12 cellular contexts compared by ENCODE assay signal in the genomic region with DNA sequence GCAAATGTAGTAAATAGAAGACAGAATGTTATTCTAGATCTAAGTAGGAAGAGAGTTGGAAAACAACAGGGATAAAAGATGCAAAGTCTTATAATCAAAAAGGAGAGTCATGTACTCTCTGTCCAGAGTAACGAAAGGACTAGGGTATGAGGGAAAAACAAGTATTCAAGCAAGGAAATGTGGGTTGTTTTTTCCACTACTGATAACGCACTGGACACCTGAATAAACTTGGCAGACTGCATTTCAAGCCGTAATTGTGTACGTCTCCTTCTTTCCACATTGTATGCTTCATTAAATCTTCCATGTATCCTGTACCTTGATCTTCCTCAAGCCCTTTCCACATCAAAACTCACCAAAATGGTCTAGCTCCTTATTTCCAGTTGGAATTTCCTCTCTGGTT.
DNase-seq lines count a peak whose midpoint lies in the region; ATAC-seq and TF ChIP-seq lines count a peak whose summit lies in the region.
"Had no signal": no experiment of that assay in that cellular context is flagged by ENCODE, and none has a peak within 500 bp of the region (broad histone marks: within the 10 kb centered on the region; RNA-seq: fewer than 3 reads in every experiment).

No MANE protein-coding gene starts in this region.

- H3K9me2 ChIP-seq in PC-9 (ENCODE audit: insufficient read depth) = no peaks in the 10 kb centered on the region

- H3K27me3 Mint-ChIP-seq in activated naive CD8-positive, alpha-beta T cell treated with anti-CD3 and anti-CD28 coated beads, Interleukin-2, amount 50 U/mL, for 24 hours = no peaks in the 10 kb centered on the region
- no peaks in the 10 kb centered on the region for H3K27me3 Mint-ChIP-seq in activated naive CD8-positive, alpha-beta T cell treated with anti-CD3 and anti-CD28 coated beads for 36 hours
- no peaks in the 10 kb centered on the region for H3K27me3 Mint-ChIP-seq in WTC11 (ENCODE audit: low read depth)

- no peaks in the 10 kb centered on the region for H3F3A ChIP-seq in PC-9 (ENCODE audit: insufficient read depth, low read depth)

- no peak for ATAC-seq in activated naive CD8-positive, alpha-beta T cell treated with anti-CD3 and anti-CD28 coated beads, Interleukin-2, amount 50 U/mL, for 24 hours
- ATAC-seq in WTC11 = no peak
- ATAC-seq: CD8-positive, alpha-beta T cell had no signal

- H3K36me3 Mint-ChIP-seq in activated naive CD8-positive, alpha-beta T cell treated with anti-CD3 and anti-CD28 coated beads, Interleukin-2, amount 50 U/mL, for 24 hours (ENCODE audit: low read depth) = peaks cover 17% of the 10 kb centered on the region
- peaks cover 22% of the 10 kb centered on the region for H3K36me3 Mint-ChIP-seq in activated naive CD8-positive, alpha-beta T cell treated with anti-CD3 and anti-CD28 coated beads for 36 hours
- peaks cover 12% of the 10 kb centered on the region for H3K36me3 Mint-ChIP-seq in WTC11

- peak overlapping the region; percentile 52 for H3K27ac Mint-ChIP-seq in activated naive CD8-positive, alpha-beta T cell treated with anti-CD3 and anti-CD28 coated beads, Interleukin-2, amount 50 U/mL, for 24 hours
- no peak overlapping the region for H3K27ac Mint-ChIP-seq in activated naive CD8-positive, alpha-beta T cell treated with anti-CD3 and anti-CD28 coated beads for 36 hours
- H3K27ac Mint-ChIP-seq in WTC11 = peak overlapping the region; percentile 49; the same call in 1 of the 2 replicates
- H3K27ac Mint-ChIP-seq: CD8-positive, alpha-beta T cell had no signal

- H3K36me3 ChIP-seq in skeletal muscle tissue (ENCODE audit: control insufficient read depth in 3 of 3, insufficient read depth in 3 of 3, low read length in 3 of 3) (no peaks in the 10 kb centered on the region), PC-9 (ENCODE audit: low read depth) (no peaks in the 10 kb centered on the region)

- H3K79me2 ChIP-seq in PC-9 (ENCODE audit: low read depth) = no peaks in the 10 kb centered on the region

- no peak overlapping the region for H3K9ac ChIP-seq in skeletal muscle tissue (ENCODE audit: low read depth in 1 of 3, low read length in 3 of 3)

- no peak overlapping the region for H3K4me3 Mint-ChIP-seq in activated naive CD8-positive, alpha-beta T cell treated with anti-CD3 and anti-CD28 coated beads, Interleukin-2, amount 50 U/mL, for 24 hours
- no peak overlapping the region for H3K4me3 Mint-ChIP-seq in activated naive CD8-positive, alpha-beta T cell treated with anti-CD3 and anti-CD28 coated beads for 36 hours
- H3K4me3 Mint-ChIP-seq in WTC11 = no peak overlapping the region
- H3K4me3 Mint-ChIP-seq: CD8-positive, alpha-beta T cell had no signal

- H3K4me1 Mint-ChIP-seq in activated naive CD8-positive, alpha-beta T cell treated with anti-CD3 and anti-CD28 coated beads, Interleukin-2, amount 50 U/mL, for 24 hours = peaks cover 11% of the 10 kb centered on the region
- H3K4me1 Mint-ChIP-seq in activated naive CD8-positive, alpha-beta T cell treated with anti-CD3 and anti-CD28 coated beads for 36 hours = peaks cover 4% of the 10 kb centered on the region
- H3K4me1 Mint-ChIP-seq in WTC11 = peaks cover 6% of the 10 kb centered on the region; the same call in 1 of the 2 replicates

- H3K27me3 ChIP-seq in skeletal muscle tissue (ENCODE audit: control insufficient read depth in 3 of 3, insufficient read depth in 3 of 3, low read length in 3 of 3) (no peaks in the 10 kb centered on the region), PC-9 (ENCODE audit: insufficient read depth, low read depth) (no peaks in the 10 kb centered on the region)

- peaks cover 0 to 2% (median 0%) of the 10 kb centered on the region in 3 donors for H3K9me3 ChIP-seq in skeletal muscle tissue (ENCODE audit: control insufficient read depth in 3 of 3, low read length in 3 of 3)
- no peaks in the 10 kb centered on the region for H3K9me3 ChIP-seq in PC-9 (ENCODE audit: insufficient read depth, low read depth)

- H3K27ac ChIP-seq in epithelial cell of prostate (peak overlapping the region; percentile 79), skeletal muscle tissue (ENCODE audit: low read depth, low read length) (peak overlapping the region; percentile 67), PC-9 (no peak overlapping the region)

- DNase-seq in activated naive CD8-positive, alpha-beta T cell treated with anti-CD3 and anti-CD28 coated beads, Interleukin-2, amount 50 U/mL, for 24 hours = no peak
- DNase-seq in activated naive CD8-positive, alpha-beta T cell treated with anti-CD3 and anti-CD28 coated beads for 36 hours = no peak
- DNase-seq in WTC11 (ENCODE audit: low spot score) = no peak
- no peak for DNase-seq in epithelial cell of prostate (ENCODE audit: low read depth, low spot score)
- DNase-seq in PC-9 = no peak
- DNase-seq in AG08396 (ENCODE audit: low spot score) = no peak
- DNase-seq in GM19238 (ENCODE audit: insufficient read length, low spot score) = no peak
- DNase-seq: CD8-positive, alpha-beta T cell; NCI-H2029; NCI-H510A; SIG-M5 had no signal

- POLR2A ChIA-PET in WTC11 (lab: Charles Lee) (no interaction called here), PC-9 (lab: Charles Lee; ENCODE audit: unreplicated experiment) (no interaction called here)

- H2AFZ ChIP-seq in PC-9 = no peak overlapping the region

- intact Hi-C loops in PC-9 (cut with micrococcal nuclease; ENCODE audit: unreplicated experiment) = no loop called here

- H3K4me1 ChIP-seq in skeletal muscle tissue (ENCODE audit: control insufficient read depth in 3 of 3, insufficient read depth in 3 of 3, low read length in 3 of 3) (peaks cover 2 to 5% (median 4%) of the 10 kb centered on the region in 3 donors), PC-9 (replicated peaks; ENCODE audit: insufficient read depth) (no peaks in the 10 kb centered on the region)

- no TSS peak for BruUV-seq in PC-9 (replicated peaks; lab: Mats Ljungman, UMichigan)

- H3K4me3 ChIP-seq in skeletal muscle tissue (ENCODE audit: low read length in 3 of 3) = peak overlapping the region in 1 of 3 donors; percentile 19
- H3K4me3 ChIP-seq in PC-9 = no peak overlapping the region

- peaks cover 9% of the 10 kb centered on the region for H3K9me3 Mint-ChIP-seq in activated naive CD8-positive, alpha-beta T cell treated with anti-CD3 and anti-CD28 coated beads, Interleukin-2, amount 50 U/mL, for 24 hours
- H3K9me3 Mint-ChIP-seq in activated naive CD8-positive, alpha-beta T cell treated with anti-CD3 and anti-CD28 coated beads for 36 hours = peaks cover 13% of the 10 kb centered on the region
- H3K9me3 Mint-ChIP-seq in WTC11 = peaks cover 6% of the 10 kb centered on the region

- no peak for TF ChIP-seq CTCF in WTC11 (IDR thresholded peaks at IDR 0.05)
- no peak for TF ChIP-seq CTCF in PC-9 (conservative IDR thresholded peaks at IDR 0.05)

- CTCF ChIA-PET in WTC11 (lab: Charles Lee) (no interaction called here), PC-9 (lab: Charles Lee) (no interaction called here)

- H4K20me1 ChIP-seq in PC-9 (ENCODE audit: insufficient read depth) = no peaks in the 10 kb centered on the region

- H3K4me2 ChIP-seq in PC-9 = no peak overlapping the region

TF ChIP-seq in WTC11, 78 proteins besides CTCF, POLR2A, EP300 and RAD21 (continues in another document):
- TF ChIP-seq ZNF416 (CRISPR knock-in tag; IDR thresholded peaks at IDR 0.05) (no peak), NR1H2 (CRISPR knock-in tag; IDR thresholded peaks at IDR 0.05) (no peak), ZNF671 (CRISPR knock-in tag; IDR thresholded peaks at IDR 0.05) (no peak), EMX1 (CRISPR knock-in tag; IDR thresholded peaks at IDR 0.05) (no peak), ETV6 (CRISPR knock-in tag; IDR thresholded peaks at IDR 0.05) (no peak), MYBL2 (CRISPR knock-in tag; IDR thresholded peaks at IDR 0.05) (no peak), ZNF263 (CRISPR knock-in tag; IDR thresholded peaks at IDR 0.05; ENCODE audit: low read depth) (no peak), ZNF396 (CRISPR knock-in tag; IDR thresholded peaks at IDR 0.05; ENCODE audit: borderline replicate concordance) (no peak)
- TF ChIP-seq, protein P1, sequence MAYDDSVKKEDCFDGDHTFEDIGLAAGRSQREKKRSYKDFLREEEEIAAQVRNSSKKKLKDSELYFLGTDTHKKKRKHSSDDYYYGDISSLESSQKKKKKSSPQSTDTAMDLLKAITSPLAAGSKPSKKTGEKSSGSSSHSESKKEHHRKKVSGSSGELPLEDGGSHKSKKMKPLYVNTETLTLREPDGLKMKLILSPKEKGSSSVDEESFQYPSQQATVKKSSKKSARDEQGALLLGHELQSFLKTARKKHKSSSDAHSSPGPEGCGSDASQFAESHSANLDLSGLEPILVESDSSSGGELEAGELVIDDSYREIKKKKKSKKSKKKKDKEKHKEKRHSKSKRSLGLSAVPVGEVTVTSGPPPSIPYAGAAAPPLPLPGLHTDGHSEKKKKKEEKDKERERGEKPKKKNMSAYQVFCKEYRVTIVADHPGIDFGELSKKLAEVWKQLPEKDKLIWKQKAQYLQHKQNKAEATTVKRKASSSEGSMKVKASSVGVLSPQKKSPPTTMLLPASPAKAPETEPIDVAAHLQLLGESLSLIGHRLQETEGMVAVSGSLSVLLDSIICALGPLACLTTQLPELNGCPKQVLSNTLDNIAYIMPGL (CRISPR knock-in tag; IDR thresholded peaks at IDR 0.05) = no peak
- TF ChIP-seq, protein P2, sequence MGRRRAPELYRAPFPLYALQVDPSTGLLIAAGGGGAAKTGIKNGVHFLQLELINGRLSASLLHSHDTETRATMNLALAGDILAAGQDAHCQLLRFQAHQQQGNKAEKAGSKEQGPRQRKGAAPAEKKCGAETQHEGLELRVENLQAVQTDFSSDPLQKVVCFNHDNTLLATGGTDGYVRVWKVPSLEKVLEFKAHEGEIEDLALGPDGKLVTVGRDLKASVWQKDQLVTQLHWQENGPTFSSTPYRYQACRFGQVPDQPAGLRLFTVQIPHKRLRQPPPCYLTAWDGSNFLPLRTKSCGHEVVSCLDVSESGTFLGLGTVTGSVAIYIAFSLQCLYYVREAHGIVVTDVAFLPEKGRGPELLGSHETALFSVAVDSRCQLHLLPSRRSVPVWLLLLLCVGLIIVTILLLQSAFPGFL (CRISPR knock-in tag; IDR thresholded peaks at IDR 0.05; ENCODE audit: borderline replicate concordance) = no peak
- TF ChIP-seq, protein P3, sequence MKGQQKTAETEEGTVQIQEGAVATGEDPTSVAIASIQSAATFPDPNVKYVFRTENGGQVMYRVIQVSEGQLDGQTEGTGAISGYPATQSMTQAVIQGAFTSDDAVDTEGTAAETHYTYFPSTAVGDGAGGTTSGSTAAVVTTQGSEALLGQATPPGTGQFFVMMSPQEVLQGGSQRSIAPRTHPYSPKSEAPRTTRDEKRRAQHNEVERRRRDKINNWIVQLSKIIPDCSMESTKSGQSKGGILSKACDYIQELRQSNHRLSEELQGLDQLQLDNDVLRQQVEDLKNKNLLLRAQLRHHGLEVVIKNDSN (CRISPR knock-in tag; IDR thresholded peaks at IDR 0.05) = no peak
